Comparison of ENCODE assay signal across 33 cellular contexts in the genomic region with DNA sequence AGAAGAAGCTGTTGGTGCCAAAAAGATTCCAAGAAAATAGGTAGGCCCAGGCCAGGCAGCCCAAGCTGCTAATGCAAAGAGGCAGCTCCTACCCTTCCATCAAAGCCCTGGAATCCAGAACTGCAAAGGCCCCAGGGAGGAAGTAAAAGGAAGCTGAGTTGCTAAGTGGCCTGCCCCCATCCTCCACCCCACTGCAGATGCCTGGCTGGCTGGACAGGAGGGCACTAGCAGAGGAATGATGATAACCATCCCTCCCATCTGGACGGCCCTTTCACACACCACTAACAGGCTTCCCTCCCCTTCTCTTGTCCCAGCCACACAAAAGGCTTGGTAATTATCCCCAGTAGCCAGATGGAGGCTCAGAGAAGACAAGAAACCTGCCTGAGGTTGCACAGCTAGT.
"Had no signal": no experiment of that assay in that cellular context is flagged by ENCODE, and none has a peak within 500 bp of the region (broad histone marks: within the 10 kb centered on the region; RNA-seq: fewer than 3 reads in every experiment).

No MANE protein-coding gene starts in this region.

- H3K4me3 Mint-ChIP-seq: activated CD4-positive, alpha-beta memory T cell treated with anti-CD3 and anti-CD28 coated beads, Interleukin-2, amount 10 ng/mL, durations not matched to agents 7 days and 5 days; activated CD4-positive, alpha-beta T cell treated with anti-CD3 and anti-CD28 coated beads for 36 hours; activated CD4-positive, alpha-beta T cell treated with anti-CD3 and anti-CD28 coated beads, Interleukin-2, amount 10 ng/mL, durations not matched to agents 24 days and 14 days; activated naive CD4-positive, alpha-beta T cell treated with anti-CD3 and anti-CD28 coated beads, Interleukin-2, amount 10 ng/mL, durations not matched to agents 7 days and 5 days; activated naive CD8-positive, alpha-beta T cell treated with anti-CD3 and anti-CD28 coated beads, Interleukin-2, amount 10 ng/mL, durations not matched to agents 7 days and 5 days; activated T-cell treated with anti-CD3 and anti-CD28 coated beads, Interleukin-2, amount 50 U/mL, for 24 hours; activated T-cell treated with anti-CD3 and anti-CD28 coated beads, Interleukin-2, amount 50 U/mL, for 72 hours; brain; effector memory CD8-positive, alpha-beta T cell; T-helper 17 cell; T-helper 2 cell treated with Interferon-gamma antibody and Interleukin-4, amounts not matched to agents 5 μg/mL and 100 μg/mL, for 36 hours had no signal

- H3K9me3 Mint-ChIP-seq: activated CD4-positive, alpha-beta memory T cell treated with anti-CD3 and anti-CD28 coated beads, Interleukin-2, amount 10 ng/mL, durations not matched to agents 7 days and 5 days; activated CD4-positive, alpha-beta T cell treated with anti-CD3 and anti-CD28 coated beads, Interleukin-2, amount 10 ng/mL, durations not matched to agents 24 days and 14 days; activated naive CD4-positive, alpha-beta T cell treated with anti-CD3 and anti-CD28 coated beads, Interleukin-2, amount 10 ng/mL, durations not matched to agents 7 days and 5 days; activated naive CD4-positive, alpha-beta T cell treated with anti-CD3 and anti-CD28 coated beads, Interleukin-2, amount 50 U/mL, for 72 hours; activated naive CD8-positive, alpha-beta T cell treated with anti-CD3 and anti-CD28 coated beads, Interleukin-2, amount 10 ng/mL, durations not matched to agents 7 days and 5 days; activated T-cell treated with anti-CD3 and anti-CD28 coated beads, Interleukin-2, amount 50 U/mL, for 24 hours; activated T-cell treated with anti-CD3 and anti-CD28 coated beads, Interleukin-2, amount 50 U/mL, for 72 hours; effector memory CD8-positive, alpha-beta T cell; T-helper 2 cell treated with Interferon-gamma antibody and Interleukin-4, amounts not matched to agents 5 μg/mL and 100 μg/mL, for 36 hours had no signal

- H3K36me3 ChIP-seq: ascending aorta, breast epithelium, cardiac muscle cell, esophagus muscularis mucosa, gastrocnemius medialis, heart right ventricle had no signal

- DNase-seq: activated CD4-positive, alpha-beta memory T cell treated with anti-CD3 and anti-CD28 coated beads, Interleukin-2, amount 10 ng/mL, durations not matched to agents 7 days and 5 days; activated CD4-positive, alpha-beta T cell treated with anti-CD3 and anti-CD28 coated beads for 36 hours; activated CD4-positive, alpha-beta T cell treated with anti-CD3 and anti-CD28 coated beads, Interleukin-2, amount 10 ng/mL, durations not matched to agents 24 days and 14 days; activated CD4-positive, CD25-positive, alpha-beta regulatory T cell; activated CD4-positive, CD25-positive, alpha-beta regulatory T cell treated with anti-CD3 and anti-CD28 coated beads, Interleukin-2, amount 50 U/mL, for 72 hours; activated CD8-positive, alpha-beta memory T cell treated with anti-CD3 and anti-CD28 coated beads, Interleukin-2, amount 50 U/mL, for 48 hours; activated gamma-delta T cell; activated naive CD4-positive, alpha-beta T cell; activated naive CD4-positive, alpha-beta T cell treated with anti-CD3 and anti-CD28 coated beads, Interleukin-2, amount 10 ng/mL, durations not matched to agents 7 days and 5 days; activated naive CD8-positive, alpha-beta T cell treated with anti-CD3 and anti-CD28 coated beads, Interleukin-2, amount 10 ng/mL, durations not matched to agents 7 days and 5 days; activated T-cell treated with anti-CD3 and anti-CD28 coated beads for 4 hours; activated T-cell treated with anti-CD3 and anti-CD28 coated beads, Interleukin-2, amount 50 U/mL, for 24 hours; activated T-cell treated with anti-CD3 and anti-CD28 coated beads, Interleukin-2, amount 50 U/mL, for 72 hours; central memory CD4-positive, alpha-beta T cell; cerebellar nuclear complex; dermis blood vessel endothelial cell; effector CD4-positive, alpha-beta T cell; effector memory CD8-positive, alpha-beta T cell; erythroblast; foreskin keratinocyte; gastrocnemius medialis; heart right ventricle; T-helper 1 cell; T-helper 17 cell; T1000 had no signal

- H3K9me3 ChIP-seq: ascending aorta, breast epithelium, esophagus muscularis mucosa, gastrocnemius medialis, heart right ventricle had no signal

- H3K4me1 ChIP-seq: ascending aorta, breast epithelium, esophagus muscularis mucosa, foreskin keratinocyte, gastrocnemius medialis, heart right ventricle had no signal

- H3K36me3 Mint-ChIP-seq: activated naive CD4-positive, alpha-beta T cell treated with anti-CD3 and anti-CD28 coated beads, Interleukin-2, amount 10 ng/mL, durations not matched to agents 7 days and 5 days; activated naive CD4-positive, alpha-beta T cell treated with anti-CD3 and anti-CD28 coated beads, Interleukin-2, amount 50 U/mL, for 72 hours; activated naive CD8-positive, alpha-beta T cell treated with anti-CD3 and anti-CD28 coated beads, Interleukin-2, amount 10 ng/mL, durations not matched to agents 7 days and 5 days; brain had no signal

- H3K27me3 ChIP-seq: ascending aorta, cardiac muscle cell, esophagus muscularis mucosa, foreskin keratinocyte, gastrocnemius medialis had no signal

- H3K27ac Mint-ChIP-seq: activated CD4-positive, alpha-beta memory T cell treated with anti-CD3 and anti-CD28 coated beads, Interleukin-2, amount 10 ng/mL, durations not matched to agents 7 days and 5 days; activated CD4-positive, alpha-beta T cell treated with anti-CD3 and anti-CD28 coated beads for 36 hours; activated CD4-positive, alpha-beta T cell treated with anti-CD3 and anti-CD28 coated beads, Interleukin-2, amount 10 ng/mL, durations not matched to agents 24 days and 14 days; activated naive CD4-positive, alpha-beta T cell treated with anti-CD3 and anti-CD28 coated beads, Interleukin-2, amount 10 ng/mL, durations not matched to agents 7 days and 5 days; activated naive CD4-positive, alpha-beta T cell treated with anti-CD3 and anti-CD28 coated beads, Interleukin-2, amount 50 U/mL, for 72 hours; activated naive CD8-positive, alpha-beta T cell treated with anti-CD3 and anti-CD28 coated beads, Interleukin-2, amount 10 ng/mL, durations not matched to agents 7 days and 5 days; activated T-cell treated with anti-CD3 and anti-CD28 coated beads, Interleukin-2, amount 50 U/mL, for 24 hours; activated T-cell treated with anti-CD3 and anti-CD28 coated beads, Interleukin-2, amount 50 U/mL, for 72 hours; effector memory CD8-positive, alpha-beta T cell; T-helper 17 cell; T-helper 2 cell treated with Interferon-gamma antibody and Interleukin-4, amounts not matched to agents 5 μg/mL and 100 μg/mL, for 36 hours had no signal

- H3K4me3 ChIP-seq: ascending aorta, breast epithelium, cardiac muscle cell, coronary artery, esophagus muscularis mucosa, gastrocnemius medialis, heart right ventricle had no signal

- H3K27me3 Mint-ChIP-seq: activated CD4-positive, alpha-beta memory T cell treated with anti-CD3 and anti-CD28 coated beads, Interleukin-2, amount 10 ng/mL, durations not matched to agents 7 days and 5 days; activated CD4-positive, alpha-beta T cell treated with anti-CD3 and anti-CD28 coated beads for 36 hours; activated CD4-positive, alpha-beta T cell treated with anti-CD3 and anti-CD28 coated beads, Interleukin-2, amount 10 ng/mL, durations not matched to agents 24 days and 14 days; brain; effector memory CD8-positive, alpha-beta T cell; T-helper 17 cell had no signal

- H3K4me1 Mint-ChIP-seq: activated CD4-positive, alpha-beta memory T cell treated with anti-CD3 and anti-CD28 coated beads, Interleukin-2, amount 10 ng/mL, durations not matched to agents 7 days and 5 days; activated CD4-positive, alpha-beta T cell treated with anti-CD3 and anti-CD28 coated beads for 36 hours; activated CD4-positive, alpha-beta T cell treated with anti-CD3 and anti-CD28 coated beads, Interleukin-2, amount 10 ng/mL, durations not matched to agents 24 days and 14 days; activated naive CD4-positive, alpha-beta T cell treated with anti-CD3 and anti-CD28 coated beads, Interleukin-2, amount 10 ng/mL, durations not matched to agents 7 days and 5 days; activated naive CD8-positive, alpha-beta T cell treated with anti-CD3 and anti-CD28 coated beads, Interleukin-2, amount 10 ng/mL, durations not matched to agents 7 days and 5 days; T-helper 17 cell had no signal

- H3K27ac ChIP-seq: ascending aorta, breast epithelium, coronary artery, esophagus muscularis mucosa, foreskin keratinocyte, gastrocnemius medialis, heart right ventricle had no signal

- ATAC-seq: activated CD4-positive, alpha-beta T cell treated with anti-CD3 and anti-CD28 coated beads for 36 hours; activated naive CD4-positive, alpha-beta T cell treated with anti-CD3 and anti-CD28 coated beads, Interleukin-2, amount 50 U/mL, for 72 hours; activated T-cell treated with anti-CD3 and anti-CD28 coated beads, Interleukin-2, amount 50 U/mL, for 72 hours; effector memory CD8-positive, alpha-beta T cell; foreskin keratinocyte; gastrocnemius medialis; heart right ventricle; T-helper 17 cell had no signal
